In the genomic region with DNA sequence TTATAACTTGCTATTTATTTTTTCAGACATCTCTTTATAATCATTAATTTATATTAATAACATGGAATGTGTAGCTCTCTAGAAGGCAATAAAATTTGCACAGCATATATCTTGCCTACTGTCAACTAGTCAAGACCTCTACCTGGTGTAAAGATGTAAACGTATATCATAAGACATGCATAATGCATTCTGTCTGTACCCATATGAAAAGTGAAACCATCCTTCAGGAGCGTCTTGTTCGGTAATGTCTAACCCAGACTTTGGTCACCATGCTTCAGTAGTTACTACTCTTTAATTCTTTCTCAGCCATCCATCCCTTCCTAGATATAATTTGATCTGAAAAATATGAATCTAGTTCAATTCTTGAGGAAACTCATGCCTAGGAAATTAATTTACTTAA, we compare ENCODE assay signal across 16 cellular contexts. TPM values are rescaled to one million over a fixed set of nuclear protein-coding genes. Genes with fewer than 3 reads are reported as not detected.
DNase-seq lines count a peak whose midpoint lies in the region; ATAC-seq, FAIRE-seq and TF ChIP-seq lines count a peak whose summit lies in the region.
"Had no signal": no experiment of that assay in that cellular context is flagged by ENCODE, and none has a peak within 500 bp of the region (broad histone marks: within the 10 kb centered on the region; RNA-seq: fewer than 3 reads in every experiment).

No MANE protein-coding gene starts in this region.

- ATAC-seq in GM19395 (IDR thresholded peaks at IDR 0.05; ENCODE audit: unreplicated experiment) (peak; percentile 93), HG02759 (IDR thresholded peaks at IDR 0.05; ENCODE audit: unreplicated experiment) (peak; percentile 91), HG03460 (IDR thresholded peaks at IDR 0.05; ENCODE audit: unreplicated experiment) (peak; percentile 94), esophagus mucosa (no peak)

- DNase-seq in GM12891 (ENCODE audit: insufficient read length, low spot score) = no peak
- no peak for DNase-seq in GOT3 (lab: John Stamatoyannopoulos, UW)
- DNase-seq in 8988T = no peak
- DNase-seq in T-helper 2 cell = no peak
- DNase-seq: activated CD4-positive, alpha-beta T cell treated with anti-CD3 and anti-CD28 coated beads, Interleukin-2, amount 10 ng/mL, durations not matched to agents 7 days and 5 days; activated naive CD4-positive, alpha-beta T cell treated with anti-CD3 and anti-CD28 coated beads for 36 hours; NCI-H146; nephron progenitor cell; NK-92 treated with Interleukin-12 subunit alpha and Interleukin-12 subunit beta, amount 100 ng/mL, for 24 hours; upper lobe of left lung had no signal

- TF ChIP-seq POLR2A in GM12891 (IDR thresholded peaks at IDR 0.05; ENCODE audit: low read depth, low read length) = no peak

- FAIRE-seq in GM12891 (lab: Jason Lieb, UNC) = peak; percentile 76
- FAIRE-seq: colon, keratinocyte had no signal

TF ChIP-seq in GM12891, 5 proteins besides CTCF, POLR2A, EP300 and RAD21:
- TF ChIP-seq SPI1 (IDR thresholded peaks at IDR 0.05; ENCODE audit: low read depth, low read length) = no peak
- TF ChIP-seq PAX5 (IDR thresholded peaks at IDR 0.05; ENCODE audit: insufficient read depth, low read length, severe bottlenecking) = no peak
- no peak for TF ChIP-seq TAF1 (IDR thresholded peaks at IDR 0.05; ENCODE audit: low read depth, low read length)
- peak; percentile 72; the same call in 1 of the 2 replicates for TF ChIP-seq POU2F2 (IDR thresholded peaks at IDR 0.05; ENCODE audit: low read depth, low read length)
TF ChIP-seq in GM12891: peak in this region for 1.

RNA-seq across cellular contexts. Expression of gene CEP43, which starts 21.0 kb away (rescaled TPM):
- polyA plus RNA-seq in GM12891 (2012; ENCODE audit: low read depth, missing spikeins) = 14.7 TPM
- 10.8 TPM for total RNA-seq in esophagus mucosa
